Comparison of ENCODE assay signal across 13 cellular contexts in genomic region chr17:28500712-28501379, GRCh38. TPM values are rescaled to one million over a fixed set of nuclear protein-coding genes. Genes with fewer than 3 reads are reported as not detected.
DNase-seq lines count a peak whose midpoint lies in the region; ATAC-seq and TF ChIP-seq lines count a peak whose summit lies in the region.
"Had no signal": no experiment of that assay in that cellular context is flagged by ENCODE, and none has a peak within 500 bp of the region (broad histone marks: within the 10 kb centered on the region; RNA-seq: fewer than 3 reads in every experiment).

No MANE protein-coding gene starts in this region.

- ATAC-seq in GM23338 (peak; percentile 35), GM21717 (IDR thresholded peaks at IDR 0.05; ENCODE audit: unreplicated experiment) (no peak)
- ATAC-seq in stimulated activated naive B cell treated with anti-CD40 and anti-IgM and Interleukin-4, amounts not matched to agents 10 μg/mL and 1 μg/mL and 100 μg/mL, for 72 hours (replicated peaks): peak; percentile 74 to 81

- no peak for TF ChIP-seq CTCF in GM23338 (conservative IDR thresholded peaks at IDR 0.05; ENCODE audit: low read depth in 2 of 2)
- TF ChIP-seq CTCF in Calu3 (IDR thresholded peaks at IDR 0.05; ENCODE audit: unreplicated experiment): no peak
- no peak for TF ChIP-seq CTCF in MCF 10A (IDR thresholded peaks at IDR 0.05; ENCODE audit: unreplicated experiment)

- H3K4me2 ChIP-seq in GM23338: no peak overlapping the region

- intact Hi-C loops in Calu3 (cut with micrococcal nuclease; ENCODE audit: unreplicated experiment): no loop called here
- intact Hi-C loops in MCF 10A (cut with micrococcal nuclease): no loop called here

- no peak overlapping the region for H3K4me3 ChIP-seq in GM23338

- H3K4me3 Mint-ChIP-seq in GM23338 (no peak overlapping the region), Calu3 (ENCODE audit: low read depth, unreplicated experiment) (no peak overlapping the region), MCF 10A (ENCODE audit: unreplicated experiment) (no peak overlapping the region)
- peak overlapping the region in 1 of 2 donors; percentile 7 for H3K4me3 Mint-ChIP-seq in stimulated activated naive B cell treated with anti-CD40 and anti-IgM and Interleukin-4, amounts not matched to agents 10 μg/mL and 1 μg/mL and 100 μg/mL, for 72 hours

- no peaks in the 10 kb centered on the region; the same call in 2 of the 3 replicates for H3K9me3 Mint-ChIP-seq in GM23338
- H3K9me3 Mint-ChIP-seq in stimulated activated naive B cell treated with anti-CD40 and anti-IgM and Interleukin-4, amounts not matched to agents 10 μg/mL and 1 μg/mL and 100 μg/mL, for 72 hours: no peaks in the 10 kb centered on the region
- H3K9me3 Mint-ChIP-seq in Calu3 (ENCODE audit: low read depth, unreplicated experiment): no peaks in the 10 kb centered on the region
- no peaks in the 10 kb centered on the region for H3K9me3 Mint-ChIP-seq in MCF 10A (ENCODE audit: unreplicated experiment)

- peaks cover 11% of the 10 kb centered on the region; the same call in 1 of the 2 replicates for H3K4me1 ChIP-seq in GM23338 (ENCODE audit: insufficient read depth)

- CTCF ChIA-PET in Calu3 (lab: Charles Lee) (interaction anchor here (0.6 kb wide), 1 partner anchor 54 kb away, joined by 8 read pairs; no protein-coding TSS in a partner anchor), MCF 10A (lab: Yijun Ruan, JAX) (interaction anchor here (0.7 to 5.8 kb wide), 4 partner anchors 11 to 108 kb away, joined by 3 to 42 read pairs (median 3); no protein-coding TSS in a partner anchor)

- POLR2A ChIA-PET in MCF 10A (lab: Yijun Ruan, JAX): no interaction called here

- no peaks in the 10 kb centered on the region for H3K27me3 ChIP-seq in GM23338 (ENCODE audit: insufficient read depth)

- H3K27me3 Mint-ChIP-seq in GM23338 (ENCODE audit: insufficient read depth, low read depth, poor library complexity): peaks cover 8% of the 10 kb centered on the region
- H3K27me3 Mint-ChIP-seq in stimulated activated naive B cell treated with anti-CD40 and anti-IgM and Interleukin-4, amounts not matched to agents 10 μg/mL and 1 μg/mL and 100 μg/mL, for 72 hours: peaks cover 12 to 19% of the 10 kb centered on the region in 2 donors
- peaks cover 24% of the 10 kb centered on the region for H3K27me3 Mint-ChIP-seq in Calu3 (ENCODE audit: unreplicated experiment)
- peaks cover 12% of the 10 kb centered on the region for H3K27me3 Mint-ChIP-seq in MCF 10A (ENCODE audit: insufficient read depth, unreplicated experiment)

- H3K27ac Mint-ChIP-seq in GM23338: no peak overlapping the region
- peak overlapping the region; percentile 44 for H3K27ac Mint-ChIP-seq in stimulated activated naive B cell treated with anti-CD40 and anti-IgM and Interleukin-4, amounts not matched to agents 10 μg/mL and 1 μg/mL and 100 μg/mL, for 72 hours
- no peak overlapping the region for H3K27ac Mint-ChIP-seq in Calu3 (ENCODE audit: unreplicated experiment)
- H3K27ac Mint-ChIP-seq in MCF 10A (ENCODE audit: low read depth, unreplicated experiment): no peak overlapping the region

- peak overlapping the region; percentile 92; the same call in 1 of the 2 replicates for H2AFZ ChIP-seq in GM23338

- H3K36me3 Mint-ChIP-seq in GM23338 (ENCODE audit: low read depth) (no peaks in the 10 kb centered on the region), Calu3 (ENCODE audit: insufficient read depth, unreplicated experiment) (peaks cover 7% of the 10 kb centered on the region), MCF 10A (ENCODE audit: insufficient read depth, unreplicated experiment) (no peaks in the 10 kb centered on the region)
- no peaks in the 10 kb centered on the region for H3K36me3 Mint-ChIP-seq in stimulated activated naive B cell treated with anti-CD40 and anti-IgM and Interleukin-4, amounts not matched to agents 10 μg/mL and 1 μg/mL and 100 μg/mL, for 72 hours

- H3K36me3 ChIP-seq in GM23338 (ENCODE audit: insufficient read depth): no peaks in the 10 kb centered on the region

- no peaks in the 10 kb centered on the region for H3F3A ChIP-seq in GM23338 (replicated peaks; ENCODE audit: low read depth)

- H3K9me2 ChIP-seq in GM23338 (ENCODE audit: insufficient read depth): no peaks in the 10 kb centered on the region

- DNase-seq in NCI-H1417 (lab: John Stamatoyannopoulos, UW) (peak; percentile 31 to 60 (median 51)), NCI-H1417 treated with DMSO at 0.1 percent for 48 hours (lab: John Stamatoyannopoulos, UW) (no peak), GM23338 (ENCODE audit: low spot score) (no peak), NCI-H69 (lab: John Stamatoyannopoulos, UW) (peak; percentile 88), Calu3 (no peak), MCF 10A (ENCODE audit: unreplicated experiment) (no peak)
- DNase-seq in stimulated activated naive B cell treated with anti-CD40 and anti-IgM and Interleukin-4, amounts not matched to agents 10 μg/mL and 1 μg/mL and 100 μg/mL, for 72 hours: peak; percentile 28
- DNase-seq: activated naive CD4-positive, alpha-beta T cell treated with Interleukin-2 at 50 U/mL for 16 hours; dermis blood vessel endothelial cell; glutamatergic neuron had no signal

- H3K79me2 ChIP-seq in GM23338 (replicated peaks; ENCODE audit: insufficient read depth): no peaks in the 10 kb centered on the region

- BruUV-seq in Calu3 (replicated peaks; lab: Mats Ljungman, UMichigan) (no TSS peak), MCF 10A (replicated peaks; lab: Mats Ljungman, UMichigan) (no TSS peak)

- H3K4me1 Mint-ChIP-seq in GM23338 (peaks cover 28% of the 10 kb centered on the region), Calu3 (ENCODE audit: low read depth, unreplicated experiment) (peaks cover 7% of the 10 kb centered on the region), MCF 10A (ENCODE audit: insufficient read depth, unreplicated experiment) (peaks cover 7% of the 10 kb centered on the region)
- H3K4me1 Mint-ChIP-seq in stimulated activated naive B cell treated with anti-CD40 and anti-IgM and Interleukin-4, amounts not matched to agents 10 μg/mL and 1 μg/mL and 100 μg/mL, for 72 hours: peaks cover 18 to 19% of the 10 kb centered on the region in 2 donors

- H4K20me1 ChIP-seq in GM23338 (replicated peaks; ENCODE audit: insufficient read depth): no peaks in the 10 kb centered on the region

- no peak overlapping the region for H3K27ac ChIP-seq in GM23338 (ENCODE audit: low read depth)
- H3K27ac ChIP-seq: 22Rv1 had no signal

TF ChIP-seq in GM23338, 12 proteins besides CTCF, POLR2A, EP300 and RAD21 (continues in another document):
- TF ChIP-seq EZH2 (IDR thresholded peaks at IDR 0.05; ENCODE audit: low read depth, unreplicated experiment) (no peak), CREB1 (CRISPR knock-in tag; IDR thresholded peaks at IDR 0.05; ENCODE audit: low read depth) (no peak), ZNF331 (CRISPR knock-in tag; IDR thresholded peaks at IDR 0.05; ENCODE audit: low read depth) (no peak), POLR2AphosphoS5 (IDR thresholded peaks at IDR 0.05; ENCODE audit: low read depth) (no peak), REST (IDR thresholded peaks at IDR 0.05; ENCODE audit: unreplicated experiment) (no peak), EZH2phosphoT487 (IDR thresholded peaks at IDR 0.05; ENCODE audit: unreplicated experiment) (no peak)
- TF ChIP-seq, protein P1, sequence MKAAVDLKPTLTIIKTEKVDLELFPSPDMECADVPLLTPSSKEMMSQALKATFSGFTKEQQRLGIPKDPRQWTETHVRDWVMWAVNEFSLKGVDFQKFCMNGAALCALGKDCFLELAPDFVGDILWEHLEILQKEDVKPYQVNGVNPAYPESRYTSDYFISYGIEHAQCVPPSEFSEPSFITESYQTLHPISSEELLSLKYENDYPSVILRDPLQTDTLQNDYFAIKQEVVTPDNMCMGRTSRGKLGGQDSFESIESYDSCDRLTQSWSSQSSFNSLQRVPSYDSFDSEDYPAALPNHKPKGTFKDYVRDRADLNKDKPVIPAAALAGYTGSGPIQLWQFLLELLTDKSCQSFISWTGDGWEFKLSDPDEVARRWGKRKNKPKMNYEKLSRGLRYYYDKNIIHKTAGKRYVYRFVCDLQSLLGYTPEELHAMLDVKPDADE (IDR thresholded peaks at IDR 0.05): no peak

RNA-seq across cellular contexts. Expression of gene FOXN1, which starts 5.3 kb away (rescaled TPM):
- total RNA-seq in GM23338 (2014; rRNA removed; shearing (Covaris generic)): not detected in 2 replicates
- polyA plus RNA-seq in GM23338 (2016; fragmentation: Nextera tagmentation; extraction: Ambion mirVana): not detected in 2 replicates
- total RNA-seq in Calu3 (2022) (not detected in 2 replicates), MCF 10A (2022) (not detected in 2 replicates)
- total RNA-seq: dermis blood vessel endothelial cell, subcutaneous adipose tissue had no signal

RNA-seq across cellular contexts. Expression of gene SLC13A2, which starts 27.4 kb away (rescaled TPM):
- not detected in 2 replicates for total RNA-seq in GM23338 (2014; rRNA removed; shearing (Covaris generic))
- polyA plus RNA-seq in GM23338 (2016; fragmentation: Nextera tagmentation; extraction: Ambion mirVana): not detected in 2 replicates
- not detected in 2 replicates for total RNA-seq in Calu3 (2022)
- total RNA-seq in MCF 10A (2022): not detected in 2 replicates
- total RNA-seq: dermis blood vessel endothelial cell, subcutaneous adipose tissue had no signal

RNA-seq across cellular contexts. Expression of gene UNC119, which starts 51.6 kb away (rescaled TPM):
- total RNA-seq in GM23338 (2014; rRNA removed; shearing (Covaris generic)): 78.4 and 93.5 TPM in 2 replicates
- polyA plus RNA-seq in GM23338 (2016; fragmentation: Nextera tagmentation; extraction: Ambion mirVana): 36.9 and 39.0 TPM in 2 replicates
- total RNA-seq in Calu3 (2022) (13.0 and 14.6 TPM in 2 replicates), MCF 10A (2022) (12.5 and 13.7 TPM in 2 replicates)

Comparison
In these comparisons a context has a peak if more than half of its experiments do, and no peak if none do; other contexts are left out.
1. DNase-seq: peak in NCI-H1417 (3 of 3), NCI-H69 (single experiment) and stimulated activated naive B cell treated with anti-CD40 and anti-IgM and Interleukin-4, amounts not matched to agents 10 μg/mL and 1 μg/mL and 100 μg/mL, for 72 hours (single experiment); none in NCI-H1417 treated with DMSO at 0.1 percent for 48 hours (single experiment), GM23338 (single experiment), Calu3 (single experiment) and MCF 10A (single experiment).